2 cellular contexts compared by ENCODE assay signal in the genomic region with DNA sequence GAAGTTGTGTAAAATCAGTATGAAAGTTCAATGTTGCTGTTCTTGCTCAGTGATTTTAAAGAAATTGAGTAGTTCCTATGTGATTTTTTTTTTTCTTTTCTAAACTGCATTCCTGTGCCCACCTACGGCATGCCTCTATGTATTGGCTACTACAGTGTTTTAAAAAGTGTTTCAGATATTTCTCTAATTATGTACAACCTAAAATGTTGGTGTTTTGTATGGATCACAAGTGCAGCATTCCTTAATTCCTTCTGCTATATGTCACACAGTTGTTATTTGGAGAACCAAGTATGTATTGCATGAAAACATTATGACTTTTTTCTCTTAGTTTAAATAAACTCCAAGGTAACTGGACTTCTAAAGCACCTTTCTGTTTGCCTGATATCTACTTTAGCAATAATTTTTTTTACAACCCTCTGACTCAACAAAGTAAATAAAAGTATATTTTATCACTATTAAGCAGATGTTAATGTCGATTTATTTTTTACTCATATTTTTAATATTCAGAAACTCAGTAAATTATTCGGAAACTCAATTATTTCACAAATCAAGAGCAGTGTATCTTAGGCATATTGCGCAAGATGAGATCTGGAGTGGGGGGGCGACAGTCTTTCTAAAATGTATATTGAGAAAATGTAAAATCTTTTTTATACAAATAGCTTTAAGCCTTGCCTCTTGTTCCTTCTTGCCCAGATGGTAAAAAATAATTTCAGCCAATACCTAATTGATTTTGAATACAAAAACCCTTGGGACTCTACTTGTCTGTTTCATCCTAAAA.
TF ChIP-seq lines count a peak whose summit lies in the region.
"Not testable (repeated sequence)": the region's sequence is repeated elsewhere in the genome, so short reads cannot be mapped to it uniquely, and the experiment has no call there.

No MANE protein-coding gene starts in this region.

TF ChIP-seq in K562, 482 proteins besides CTCF, POLR2A, EP300 and RAD21:
- TF ChIP-seq CEBPB (tag; IDR thresholded peaks at IDR 0.05), result peak; percentile 92
- TF ChIP-seq, protein P1, sequence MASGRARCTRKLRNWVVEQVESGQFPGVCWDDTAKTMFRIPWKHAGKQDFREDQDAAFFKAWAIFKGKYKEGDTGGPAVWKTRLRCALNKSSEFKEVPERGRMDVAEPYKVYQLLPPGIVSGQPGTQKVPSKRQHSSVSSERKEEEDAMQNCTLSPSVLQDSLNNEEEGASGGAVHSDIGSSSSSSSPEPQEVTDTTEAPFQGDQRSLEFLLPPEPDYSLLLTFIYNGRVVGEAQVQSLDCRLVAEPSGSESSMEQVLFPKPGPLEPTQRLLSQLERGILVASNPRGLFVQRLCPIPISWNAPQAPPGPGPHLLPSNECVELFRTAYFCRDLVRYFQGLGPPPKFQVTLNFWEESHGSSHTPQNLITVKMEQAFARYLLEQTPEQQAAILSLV (tag; IDR thresholded peaks at IDR 0.05), result peak; percentile 34; the same call in 1 of the 2 replicates
- TF ChIP-seq CEBPG (CRISPR knock-in tag; IDR thresholded peaks at IDR 0.05), result not testable (repeated sequence)
- TF ChIP-seq CEBPG (tag; conservative IDR thresholded peaks at IDR 0.05 in 1 of 2, IDR thresholded peaks at IDR 0.05 in 1 of 2), result peak; percentile 43 to 95; a peak in 3 of 4 replicates
TF ChIP-seq in K562: peak in this region for 3; not testable (repeated sequence) for 479.

TF ChIP-seq in H1, 55 proteins besides CTCF, POLR2A, EP300 and RAD21:
- TF ChIP-seq CEBPB (IDR thresholded peaks at IDR 0.05; ENCODE audit: low read depth, low read length), result peak; percentile 90
